Comparison of ENCODE assay signal across 9 cellular contexts in genomic region chr4:61044837-61045236, GRCh38.
"Had no signal": no experiment of that assay in that cellular context is flagged by ENCODE, and none has a peak within 500 bp of the region (broad histone marks: within the 10 kb centered on the region; RNA-seq: fewer than 3 reads in every experiment).

No MANE protein-coding gene starts in this region.

- H3K9me3 ChIP-seq: HAP-1 had no signal

- H3K9ac ChIP-seq: GM23248 had no signal

- H3K4me1 ChIP-seq: HAP-1 had no signal

- ATAC-seq: GM23338, HCT116 had no signal

- H3K4me3 ChIP-seq: GM23248, GM23338, HAP-1 had no signal

- DNase-seq: GM23248, GOT3, H7, H9, HCEC 1CT, HFFc6 had no signal

- H3K4me2 ChIP-seq: GM23338 had no signal

- H3K36me3 ChIP-seq: HAP-1 had no signal

- H3K27ac ChIP-seq: GM23248 had no signal

- H2AFZ ChIP-seq: GM23248, GM23338 had no signal
